In the genomic region with DNA sequence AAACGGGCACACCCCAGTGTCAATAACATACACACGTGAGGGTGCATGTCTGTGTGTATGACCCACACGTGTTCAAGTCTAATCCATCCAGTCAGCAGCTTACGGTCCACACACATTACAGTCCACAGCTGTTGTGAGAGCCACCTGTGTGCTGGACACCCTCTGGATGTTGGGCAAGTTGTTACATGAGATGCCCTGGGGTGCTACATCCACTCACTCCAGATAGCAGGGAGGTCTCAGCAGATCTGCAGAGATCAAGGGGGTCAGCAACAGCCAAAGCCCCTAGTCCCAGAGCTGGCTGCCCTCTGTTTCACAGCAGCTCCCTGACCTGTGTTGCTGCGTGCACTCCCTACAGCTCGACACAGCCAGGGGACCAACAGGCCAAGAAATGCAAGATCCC, we compare ENCODE assay signal across 1 cellular context.
TF ChIP-seq lines count a peak whose summit lies in the region.

No MANE protein-coding gene starts in this region.

TF ChIP-seq in H1, 55 proteins besides CTCF, POLR2A, EP300 and RAD21:
- TF ChIP-seq, protein P1, sequence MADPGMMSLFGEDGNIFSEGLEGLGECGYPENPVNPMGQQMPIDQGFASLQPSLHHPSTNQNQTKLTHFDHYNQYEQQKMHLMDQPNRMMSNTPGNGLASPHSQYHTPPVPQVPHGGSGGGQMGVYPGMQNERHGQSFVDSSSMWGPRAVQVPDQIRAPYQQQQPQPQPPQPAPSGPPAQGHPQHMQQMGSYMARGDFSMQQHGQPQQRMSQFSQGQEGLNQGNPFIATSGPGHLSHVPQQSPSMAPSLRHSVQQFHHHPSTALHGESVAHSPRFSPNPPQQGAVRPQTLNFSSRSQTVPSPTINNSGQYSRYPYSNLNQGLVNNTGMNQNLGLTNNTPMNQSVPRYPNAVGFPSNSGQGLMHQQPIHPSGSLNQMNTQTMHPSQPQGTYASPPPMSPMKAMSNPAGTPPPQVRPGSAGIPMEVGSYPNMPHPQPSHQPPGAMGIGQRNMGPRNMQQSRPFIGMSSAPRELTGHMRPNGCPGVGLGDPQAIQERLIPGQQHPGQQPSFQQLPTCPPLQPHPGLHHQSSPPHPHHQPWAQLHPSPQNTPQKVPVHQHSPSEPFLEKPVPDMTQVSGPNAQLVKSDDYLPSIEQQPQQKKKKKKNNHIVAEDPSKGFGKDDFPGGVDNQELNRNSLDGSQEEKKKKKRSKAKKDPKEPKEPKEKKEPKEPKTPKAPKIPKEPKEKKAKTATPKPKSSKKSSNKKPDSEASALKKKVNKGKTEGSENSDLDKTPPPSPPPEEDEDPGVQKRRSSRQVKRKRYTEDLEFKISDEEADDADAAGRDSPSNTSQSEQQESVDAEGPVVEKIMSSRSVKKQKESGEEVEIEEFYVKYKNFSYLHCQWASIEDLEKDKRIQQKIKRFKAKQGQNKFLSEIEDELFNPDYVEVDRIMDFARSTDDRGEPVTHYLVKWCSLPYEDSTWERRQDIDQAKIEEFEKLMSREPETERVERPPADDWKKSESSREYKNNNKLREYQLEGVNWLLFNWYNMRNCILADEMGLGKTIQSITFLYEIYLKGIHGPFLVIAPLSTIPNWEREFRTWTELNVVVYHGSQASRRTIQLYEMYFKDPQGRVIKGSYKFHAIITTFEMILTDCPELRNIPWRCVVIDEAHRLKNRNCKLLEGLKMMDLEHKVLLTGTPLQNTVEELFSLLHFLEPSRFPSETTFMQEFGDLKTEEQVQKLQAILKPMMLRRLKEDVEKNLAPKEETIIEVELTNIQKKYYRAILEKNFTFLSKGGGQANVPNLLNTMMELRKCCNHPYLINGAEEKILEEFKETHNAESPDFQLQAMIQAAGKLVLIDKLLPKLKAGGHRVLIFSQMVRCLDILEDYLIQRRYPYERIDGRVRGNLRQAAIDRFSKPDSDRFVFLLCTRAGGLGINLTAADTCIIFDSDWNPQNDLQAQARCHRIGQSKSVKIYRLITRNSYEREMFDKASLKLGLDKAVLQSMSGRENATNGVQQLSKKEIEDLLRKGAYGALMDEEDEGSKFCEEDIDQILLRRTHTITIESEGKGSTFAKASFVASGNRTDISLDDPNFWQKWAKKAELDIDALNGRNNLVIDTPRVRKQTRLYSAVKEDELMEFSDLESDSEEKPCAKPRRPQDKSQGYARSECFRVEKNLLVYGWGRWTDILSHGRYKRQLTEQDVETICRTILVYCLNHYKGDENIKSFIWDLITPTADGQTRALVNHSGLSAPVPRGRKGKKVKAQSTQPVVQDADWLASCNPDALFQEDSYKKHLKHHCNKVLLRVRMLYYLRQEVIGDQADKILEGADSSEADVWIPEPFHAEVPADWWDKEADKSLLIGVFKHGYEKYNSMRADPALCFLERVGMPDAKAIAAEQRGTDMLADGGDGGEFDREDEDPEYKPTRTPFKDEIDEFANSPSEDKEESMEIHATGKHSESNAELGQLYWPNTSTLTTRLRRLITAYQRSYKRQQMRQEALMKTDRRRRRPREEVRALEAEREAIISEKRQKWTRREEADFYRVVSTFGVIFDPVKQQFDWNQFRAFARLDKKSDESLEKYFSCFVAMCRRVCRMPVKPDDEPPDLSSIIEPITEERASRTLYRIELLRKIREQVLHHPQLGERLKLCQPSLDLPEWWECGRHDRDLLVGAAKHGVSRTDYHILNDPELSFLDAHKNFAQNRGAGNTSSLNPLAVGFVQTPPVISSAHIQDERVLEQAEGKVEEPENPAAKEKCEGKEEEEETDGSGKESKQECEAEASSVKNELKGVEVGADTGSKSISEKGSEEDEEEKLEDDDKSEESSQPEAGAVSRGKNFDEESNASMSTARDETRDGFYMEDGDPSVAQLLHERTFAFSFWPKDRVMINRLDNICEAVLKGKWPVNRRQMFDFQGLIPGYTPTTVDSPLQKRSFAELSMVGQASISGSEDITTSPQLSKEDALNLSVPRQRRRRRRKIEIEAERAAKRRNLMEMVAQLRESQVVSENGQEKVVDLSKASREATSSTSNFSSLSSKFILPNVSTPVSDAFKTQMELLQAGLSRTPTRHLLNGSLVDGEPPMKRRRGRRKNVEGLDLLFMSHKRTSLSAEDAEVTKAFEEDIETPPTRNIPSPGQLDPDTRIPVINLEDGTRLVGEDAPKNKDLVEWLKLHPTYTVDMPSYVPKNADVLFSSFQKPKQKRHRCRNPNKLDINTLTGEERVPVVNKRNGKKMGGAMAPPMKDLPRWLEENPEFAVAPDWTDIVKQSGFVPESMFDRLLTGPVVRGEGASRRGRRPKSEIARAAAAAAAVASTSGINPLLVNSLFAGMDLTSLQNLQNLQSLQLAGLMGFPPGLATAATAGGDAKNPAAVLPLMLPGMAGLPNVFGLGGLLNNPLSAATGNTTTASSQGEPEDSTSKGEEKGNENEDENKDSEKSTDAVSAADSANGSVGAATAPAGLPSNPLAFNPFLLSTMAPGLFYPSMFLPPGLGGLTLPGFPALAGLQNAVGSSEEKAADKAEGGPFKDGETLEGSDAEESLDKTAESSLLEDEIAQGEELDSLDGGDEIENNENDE (IDR thresholded peaks at IDR 0.05; ENCODE audit: insufficient replicate concordance, low read length), result no peak
- TF ChIP-seq TBP (IDR thresholded peaks at IDR 0.05; ENCODE audit: low read depth, low read length) (no peak), BACH1 (IDR thresholded peaks at IDR 0.05; ENCODE audit: low read length) (no peak), TEAD4 (IDR thresholded peaks at IDR 0.05; ENCODE audit: low read depth, low read length) (no peak), CBX8 (IDR thresholded peaks at IDR 0.05; ENCODE audit: borderline replicate concordance, low read depth, low read length) (no peak), FOSL1 (IDR thresholded peaks at IDR 0.05; ENCODE audit: insufficient read depth, low read depth, low read length) (no peak), RFX5 (IDR thresholded peaks at IDR 0.05; ENCODE audit: borderline replicate concordance, low read depth, low read length) (no peak), SRF (IDR thresholded peaks at IDR 0.05; ENCODE audit: low read depth, low read length) (no peak), RXRA (IDR thresholded peaks at IDR 0.05; ENCODE audit: insufficient read depth, low read depth, low read length) (no peak), SIN3A (conservative IDR thresholded peaks at IDR 0.05 in 1 of 2, IDR thresholded peaks at IDR 0.05 in 1 of 2; ENCODE audit: low read depth in 1 of 2, low read length in 2 of 2) (no peak)
